In genomic region chr10:56763090-56763489, GRCh38 we compare ENCODE assay signal across 15 cellular contexts.
DNase-seq lines count a peak whose midpoint lies in the region; ATAC-seq and TF ChIP-seq lines count a peak whose summit lies in the region.
"Had no signal": no experiment of that assay in that cellular context is flagged by ENCODE, and none has a peak within 500 bp of the region (broad histone marks: within the 10 kb centered on the region; RNA-seq: fewer than 3 reads in every experiment).

No MANE protein-coding gene starts in this region.

- peaks cover 7% of the 10 kb centered on the region; the same call in 1 of the 2 replicates for H3K9me2 ChIP-seq in GM23338 (ENCODE audit: insufficient read depth)

- no peaks in the 10 kb centered on the region for H3K27me3 Mint-ChIP-seq in GM23338 (ENCODE audit: insufficient read depth, low read depth, poor library complexity)
- H3K27me3 Mint-ChIP-seq: CD4-positive, alpha-beta T cell had no signal

- intact Hi-C loops in Right ventricle myocardium superior (cut with DNase I) (no loop called here), Right ventricle myocardium inferior (cut with DNase I) (no loop called here)

- no peak for TF ChIP-seq CTCF in GM23338 (conservative IDR thresholded peaks at IDR 0.05; ENCODE audit: low read depth in 2 of 2)
- TF ChIP-seq CTCF in osteoblast (IDR thresholded peaks at IDR 0.05; ENCODE audit: extremely low read depth, low read depth, low read length): no peak

- H3K4me3 Mint-ChIP-seq in GM23338: no peak overlapping the region
- H3K4me3 Mint-ChIP-seq: CD4-positive, alpha-beta T cell had no signal

- no peaks in the 10 kb centered on the region for H4K20me1 ChIP-seq in GM23338 (replicated peaks; ENCODE audit: insufficient read depth)
- H4K20me1 ChIP-seq in osteoblast (ENCODE audit: insufficient read depth, low read length): no peaks in the 10 kb centered on the region

- H3K36me3 ChIP-seq in GM23338 (ENCODE audit: insufficient read depth) (0 out of 2 replicates have a peak, but pooled peaks cover 7% of the 10 kb centered on the region), osteoblast (ENCODE audit: insufficient read depth, low read length) (no peaks in the 10 kb centered on the region)
- H3K36me3 ChIP-seq: HAP-1 had no signal

- H3K4me1 Mint-ChIP-seq in GM23338: peaks cover 11% of the 10 kb centered on the region

- H3K27ac ChIP-seq in GM23338 (ENCODE audit: low read depth) (no peak overlapping the region), osteoblast (ENCODE audit: low read depth, low read length) (no peak overlapping the region)
- H3K27ac ChIP-seq: C4-2B had no signal

- H3K4me2 ChIP-seq in GM23338: no peak overlapping the region
- no peak overlapping the region for H3K4me2 ChIP-seq in osteoblast (ENCODE audit: insufficient read depth, low read length)

- H3K9me3 Mint-ChIP-seq in GM23338: peaks cover 44% of the 10 kb centered on the region

- no peaks in the 10 kb centered on the region for H3F3A ChIP-seq in GM23338 (replicated peaks; ENCODE audit: low read depth)

- no peak overlapping the region for H2AFZ ChIP-seq in GM23338
- no peak overlapping the region for H2AFZ ChIP-seq in osteoblast (ENCODE audit: low read length)

- H3K4me1 ChIP-seq in GM23338 (ENCODE audit: insufficient read depth) (peaks cover 9% of the 10 kb centered on the region; the same call in 1 of the 2 replicates), osteoblast (ENCODE audit: insufficient read depth, low read length) (no peaks in the 10 kb centered on the region)

- H3K36me3 Mint-ChIP-seq in GM23338 (ENCODE audit: low read depth): peaks cover 27% of the 10 kb centered on the region; the same call in 2 of the 3 replicates

- H3K27ac Mint-ChIP-seq in GM23338: no peak overlapping the region
- H3K27ac Mint-ChIP-seq: CD4-positive, alpha-beta T cell had no signal

- H3K4me3 ChIP-seq in GM23338 (no peak overlapping the region), osteoblast (ENCODE audit: insufficient read depth, low read length) (no peak overlapping the region)
- H3K4me3 ChIP-seq: HAP-1, K562 had no signal

- peak; percentile 32 for DNase-seq in Right ventricle myocardium superior
- DNase-seq in Right ventricle myocardium inferior (ENCODE audit: missing footprints): no peak
- DNase-seq in GM23338 (ENCODE audit: low spot score): peak; percentile 9
- DNase-seq in osteoblast (ENCODE audit: insufficient read length, low spot score, missing footprints): peak; percentile 46
- no peak for DNase-seq in DMS79 (lab: John Stamatoyannopoulos, UW)
- DNase-seq in NCI-H2081 (lab: John Stamatoyannopoulos, UW): no peak
- DNase-seq in NCI-H2029 (lab: John Stamatoyannopoulos, UW): no peak
- DNase-seq: ACHN; AML-193; CD4-positive, alpha-beta T cell; GF-D8; IMR-90 had no signal

- H3K9me3 ChIP-seq in osteoblast (ENCODE audit: low read depth, low read length): peaks cover 11% of the 10 kb centered on the region

- H3K27me3 ChIP-seq in GM23338 (ENCODE audit: insufficient read depth) (no peaks in the 10 kb centered on the region), osteoblast (ENCODE audit: insufficient read depth, low read length) (no peaks in the 10 kb centered on the region)

- H3K79me2 ChIP-seq in GM23338 (replicated peaks; ENCODE audit: insufficient read depth): no peaks in the 10 kb centered on the region
- H3K79me2 ChIP-seq in osteoblast (ENCODE audit: insufficient read depth, low read length): no peaks in the 10 kb centered on the region

- ATAC-seq in Right ventricle myocardium superior (ENCODE audit: poor library complexity) (no peak), Right ventricle myocardium inferior (no peak), GM23338 (no peak)
- ATAC-seq: K562 had no signal

TF ChIP-seq in GM23338, 12 proteins besides CTCF, POLR2A, EP300 and RAD21 (continues in another document):
- TF ChIP-seq ZNF462 (CRISPR knock-in tag; IDR thresholded peaks at IDR 0.05): no peak
- no peak for TF ChIP-seq JUNB (IDR thresholded peaks at IDR 0.05; ENCODE audit: unreplicated experiment)
- TF ChIP-seq, protein P1, sequence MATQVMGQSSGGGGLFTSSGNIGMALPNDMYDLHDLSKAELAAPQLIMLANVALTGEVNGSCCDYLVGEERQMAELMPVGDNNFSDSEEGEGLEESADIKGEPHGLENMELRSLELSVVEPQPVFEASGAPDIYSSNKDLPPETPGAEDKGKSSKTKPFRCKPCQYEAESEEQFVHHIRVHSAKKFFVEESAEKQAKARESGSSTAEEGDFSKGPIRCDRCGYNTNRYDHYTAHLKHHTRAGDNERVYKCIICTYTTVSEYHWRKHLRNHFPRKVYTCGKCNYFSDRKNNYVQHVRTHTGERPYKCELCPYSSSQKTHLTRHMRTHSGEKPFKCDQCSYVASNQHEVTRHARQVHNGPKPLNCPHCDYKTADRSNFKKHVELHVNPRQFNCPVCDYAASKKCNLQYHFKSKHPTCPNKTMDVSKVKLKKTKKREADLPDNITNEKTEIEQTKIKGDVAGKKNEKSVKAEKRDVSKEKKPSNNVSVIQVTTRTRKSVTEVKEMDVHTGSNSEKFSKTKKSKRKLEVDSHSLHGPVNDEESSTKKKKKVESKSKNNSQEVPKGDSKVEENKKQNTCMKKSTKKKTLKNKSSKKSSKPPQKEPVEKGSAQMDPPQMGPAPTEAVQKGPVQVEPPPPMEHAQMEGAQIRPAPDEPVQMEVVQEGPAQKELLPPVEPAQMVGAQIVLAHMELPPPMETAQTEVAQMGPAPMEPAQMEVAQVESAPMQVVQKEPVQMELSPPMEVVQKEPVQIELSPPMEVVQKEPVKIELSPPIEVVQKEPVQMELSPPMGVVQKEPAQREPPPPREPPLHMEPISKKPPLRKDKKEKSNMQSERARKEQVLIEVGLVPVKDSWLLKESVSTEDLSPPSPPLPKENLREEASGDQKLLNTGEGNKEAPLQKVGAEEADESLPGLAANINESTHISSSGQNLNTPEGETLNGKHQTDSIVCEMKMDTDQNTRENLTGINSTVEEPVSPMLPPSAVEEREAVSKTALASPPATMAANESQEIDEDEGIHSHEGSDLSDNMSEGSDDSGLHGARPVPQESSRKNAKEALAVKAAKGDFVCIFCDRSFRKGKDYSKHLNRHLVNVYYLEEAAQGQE (IDR thresholded peaks at IDR 0.05; ENCODE audit: unreplicated experiment): no peak
- TF ChIP-seq CREB1 (CRISPR knock-in tag; IDR thresholded peaks at IDR 0.05; ENCODE audit: low read depth): no peak

Comparison
In these comparisons a context has a peak if more than half of its experiments do, and no peak if none do; other contexts are left out.
1. DNase-seq: peak in Right ventricle myocardium superior (single experiment), GM23338 (single experiment) and osteoblast (single experiment); none in Right ventricle myocardium inferior (single experiment), DMS79 (single experiment), NCI-H2081 (0 of 2) and NCI-H2029 (single experiment).